ENCODE assay signal across 13 cellular contexts in the genomic region with DNA sequence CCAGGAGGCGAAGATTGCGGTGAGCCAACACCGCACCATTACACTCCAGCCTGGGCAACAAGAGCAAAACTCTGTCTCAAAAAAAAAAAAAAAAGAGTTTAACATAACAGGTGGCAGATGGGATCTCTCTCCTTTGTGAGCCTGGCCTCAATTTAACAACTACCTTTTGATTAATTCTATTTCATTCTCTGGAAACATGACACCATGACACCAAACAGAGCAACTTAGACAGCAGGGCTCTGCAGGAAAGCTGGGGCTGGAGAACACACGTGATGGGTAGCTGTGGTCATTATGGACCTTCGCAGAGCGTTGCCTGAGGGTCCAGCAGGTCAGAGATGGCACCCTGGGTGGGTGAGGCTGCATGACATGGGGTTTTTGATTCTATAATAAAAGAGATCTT. TPM values are rescaled to one million over a fixed set of nuclear protein-coding genes. Genes with fewer than 3 reads are reported as not detected.
DNase-seq lines count a peak whose midpoint lies in the region; ATAC-seq, FAIRE-seq and TF ChIP-seq lines count a peak whose summit lies in the region.
"Had no signal": no experiment of that assay in that cellular context is flagged by ENCODE, and none has a peak within 500 bp of the region (broad histone marks: within the 10 kb centered on the region; RNA-seq: fewer than 3 reads in every experiment).

No MANE protein-coding gene starts in this region.

- H3K9me3 Mint-ChIP-seq in T-helper 2 cell treated with Interferon-gamma antibody and Interleukin-4, amounts not matched to agents 5 μg/mL and 100 μg/mL, for 36 hours, result no peaks in the 10 kb centered on the region
- peaks cover 4% of the 10 kb centered on the region for H3K9me3 Mint-ChIP-seq in activated naive CD8-positive, alpha-beta T cell treated with anti-CD3 and anti-CD28 coated beads for 36 hours
- H3K9me3 Mint-ChIP-seq in neural crest cell, result no peaks in the 10 kb centered on the region

- FAIRE-seq in urothelium cell line (lab: Jason Lieb, UNC), result no peak
- FAIRE-seq: D721Med had no signal

- H3K27ac Mint-ChIP-seq in T-helper 2 cell treated with Interferon-gamma antibody and Interleukin-4, amounts not matched to agents 5 μg/mL and 100 μg/mL, for 36 hours, result peak overlapping the region; percentile 85
- peak overlapping the region; percentile 72 for H3K27ac Mint-ChIP-seq in activated naive CD8-positive, alpha-beta T cell treated with anti-CD3 and anti-CD28 coated beads for 36 hours
- peak overlapping the region; percentile 8 for H3K27ac Mint-ChIP-seq in neural crest cell (ENCODE audit: unreplicated experiment)

- H3K4me1 Mint-ChIP-seq in T-helper 2 cell treated with Interferon-gamma antibody and Interleukin-4, amounts not matched to agents 5 μg/mL and 100 μg/mL, for 36 hours (ENCODE audit: low read depth), result peaks cover 65% of the 10 kb centered on the region
- H3K4me1 Mint-ChIP-seq in activated naive CD8-positive, alpha-beta T cell treated with anti-CD3 and anti-CD28 coated beads for 36 hours, result peaks cover 54% of the 10 kb centered on the region
- H3K4me1 Mint-ChIP-seq in neural crest cell, result peaks cover 50% of the 10 kb centered on the region

- no peak for DNase-seq in T-helper 2 cell treated with Interferon-gamma antibody and Interleukin-4, amounts not matched to agents 5 μg/mL and 100 μg/mL, for 36 hours (ENCODE audit: low spot score)
- no peak for DNase-seq in T-helper 2 cell
- DNase-seq in NCI-H2107 (lab: John Stamatoyannopoulos, UW), result peak; percentile 42
- no peak for DNase-seq in activated naive CD8-positive, alpha-beta T cell treated with anti-CD3 and anti-CD28 coated beads for 36 hours
- no peak for DNase-seq in neural crest cell (ENCODE audit: low read depth, low spot score)
- no peak for DNase-seq in urothelium cell line (ENCODE audit: low spot score)
- DNase-seq: activated gamma-delta T cell treated with Interleukin-2 at 50 U/mL for 16 hours, hippocampal formation, NCI-H1105 treated with DMSO at 0.1 percent for 48 hours had no signal

- no peak for TF ChIP-seq CTCF in neural crest cell (conservative IDR thresholded peaks at IDR 0.05)

- H3K36me3 Mint-ChIP-seq in T-helper 2 cell treated with Interferon-gamma antibody and Interleukin-4, amounts not matched to agents 5 μg/mL and 100 μg/mL, for 36 hours (ENCODE audit: low read depth), result peaks cover 34% of the 10 kb centered on the region
- peaks cover 24% of the 10 kb centered on the region for H3K36me3 Mint-ChIP-seq in activated naive CD8-positive, alpha-beta T cell treated with anti-CD3 and anti-CD28 coated beads for 36 hours
- H3K36me3 Mint-ChIP-seq in neural crest cell (ENCODE audit: low read depth), result no peaks in the 10 kb centered on the region

- no peak for ATAC-seq in GM18867 (IDR thresholded peaks at IDR 0.05; ENCODE audit: unreplicated experiment)
- ATAC-seq in HG03159 (IDR thresholded peaks at IDR 0.05; ENCODE audit: unreplicated experiment), result no peak
- ATAC-seq: activated CD4-positive, CD25-positive, alpha-beta regulatory T cell treated with anti-CD3 and anti-CD28 coated beads, Interleukin-2, amount 50 U/mL, for 24 hours had no signal

- peak overlapping the region; percentile 94 for H3K4me3 Mint-ChIP-seq in T-helper 2 cell treated with Interferon-gamma antibody and Interleukin-4, amounts not matched to agents 5 μg/mL and 100 μg/mL, for 36 hours
- H3K4me3 Mint-ChIP-seq in activated naive CD8-positive, alpha-beta T cell treated with anti-CD3 and anti-CD28 coated beads for 36 hours, result peak overlapping the region; percentile 56
- H3K4me3 Mint-ChIP-seq in neural crest cell, result peak overlapping the region; percentile 54

- H3K27me3 Mint-ChIP-seq in T-helper 2 cell treated with Interferon-gamma antibody and Interleukin-4, amounts not matched to agents 5 μg/mL and 100 μg/mL, for 36 hours (ENCODE audit: low read depth), result no peaks in the 10 kb centered on the region
- H3K27me3 Mint-ChIP-seq in activated naive CD8-positive, alpha-beta T cell treated with anti-CD3 and anti-CD28 coated beads for 36 hours, result no peaks in the 10 kb centered on the region
- no peaks in the 10 kb centered on the region for H3K27me3 Mint-ChIP-seq in neural crest cell (ENCODE audit: low read depth)

RNA-seq across cellular contexts. Expression of a gene that starts 1.7 kb away (rescaled TPM):
- total RNA-seq in activated naive CD8-positive, alpha-beta T cell treated with anti-CD3 and anti-CD28 coated beads for 36 hours, result 10 to 100 TPM; 31.9 to 36.1 TPM
- 13.1 and 15.6 TPM in 2 replicates for total RNA-seq in neural crest cell

RNA-seq across cellular contexts. Expression of a gene that starts 51.7 kb away (rescaled TPM):
- 10 to 100 TPM; 10.1 to 13.1 TPM for total RNA-seq in activated naive CD8-positive, alpha-beta T cell treated with anti-CD3 and anti-CD28 coated beads for 36 hours
- total RNA-seq in neural crest cell, result 2.0 and 2.2 TPM in 2 replicates

Comparison
In these comparisons a context has a peak if more than half of its experiments do, and no peak if none do; other contexts are left out.
1. H3K27ac Mint-ChIP-seq: peak in every context shown above with its lines; median percentile 85 in T-helper 2 cell treated with Interferon-gamma antibody and Interleukin-4, amounts not matched to agents 5 μg/mL and 100 μg/mL, for 36 hours; 72 in activated naive CD8-positive, alpha-beta T cell treated with anti-CD3 and anti-CD28 coated beads for 36 hours; 8 in neural crest cell.